ENCODE assay signal across 13 cellular contexts in the genomic region with DNA sequence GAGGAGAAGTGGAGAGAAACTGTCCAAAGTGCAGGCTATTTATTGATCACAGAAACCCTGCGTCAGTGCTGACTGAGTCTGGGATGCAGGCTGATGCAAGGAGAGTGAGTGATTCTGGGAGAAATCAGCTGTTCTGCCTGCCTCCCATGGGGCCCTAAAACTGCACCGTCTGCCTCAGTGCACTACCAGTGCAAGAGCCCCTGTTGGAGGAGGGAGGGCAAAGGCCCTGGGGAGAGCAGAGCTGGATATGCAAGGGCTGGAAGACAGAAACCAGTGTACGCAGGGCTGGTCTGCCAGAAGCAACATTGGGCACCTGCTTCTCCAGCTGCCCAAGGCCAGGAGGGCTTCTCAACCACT. TPM values are rescaled to one million over a fixed set of nuclear protein-coding genes. Genes with fewer than 3 reads are reported as not detected.
A peak's percentile ranks its signal among the peaks of the same experiment; 100 is the strongest.
DNase-seq lines count a peak whose midpoint lies in the region; ATAC-seq and TF ChIP-seq lines count a peak whose summit lies in the region.
"Had no signal": no experiment of that assay in that cellular context is flagged by ENCODE, and none has a peak within 500 bp of the region (broad histone marks: within the 10 kb centered on the region; RNA-seq: fewer than 3 reads in every experiment).

No MANE protein-coding gene starts in this region.

- no peak for TF ChIP-seq CTCF in fibroblast of mammary gland (conservative IDR thresholded peaks at IDR 0.05; ENCODE audit: control insufficient read depth, insufficient read depth, low read depth, low read length)
- no peak for TF ChIP-seq CTCF in nephron (IDR thresholded peaks at IDR 0.05; ENCODE audit: unreplicated experiment in 3 of 3)
- TF ChIP-seq CTCF in omental fat pad (IDR thresholded peaks at IDR 0.05) = no peak

- ATAC-seq in aorta (ENCODE audit: low FRiP score) = no peak
- no peak for ATAC-seq in omental fat pad (ENCODE audit: low FRiP score)
- ATAC-seq: activated CD8-positive, alpha-beta T cell treated with anti-CD3 and anti-CD28 coated beads, Interleukin-2, amount 10 ng/mL, durations not matched to agents 7 days and 5 days had no signal

- H3K4me1 Mint-ChIP-seq in nephron = peaks cover 85% of the 10 kb centered on the region
- H3K4me1 Mint-ChIP-seq: activated naive CD4-positive, alpha-beta T cell treated with anti-CD3 and anti-CD28 coated beads, Interleukin-2, amount 10 ng/mL, durations not matched to agents 7 days and 5 days had no signal

- peaks cover 3% of the 10 kb centered on the region for H3K36me3 Mint-ChIP-seq in nephron (ENCODE audit: low read depth)
- H3K36me3 Mint-ChIP-seq: activated naive CD4-positive, alpha-beta T cell treated with anti-CD3 and anti-CD28 coated beads, Interleukin-2, amount 10 ng/mL, durations not matched to agents 7 days and 5 days had no signal

- H3K9me3 ChIP-seq in aorta (ENCODE audit: control insufficient read depth, low read length) = no peaks in the 10 kb centered on the region
- H3K9me3 ChIP-seq: left lung, prostate gland had no signal

- H3K27me3 ChIP-seq in aorta (ENCODE audit: control insufficient read depth in 1 of 2, insufficient read depth in 2 of 2, low read length in 1 of 2) = no peaks in the 10 kb centered on the region
- H3K27me3 ChIP-seq: left lung had no signal

- H3K4me3 ChIP-seq in fibroblast of mammary gland (ENCODE audit: control insufficient read depth, low read depth, low read length) = no peak overlapping the region
- H3K4me3 ChIP-seq in aorta (ENCODE audit: low read length in 2 of 2) = no peak overlapping the region
- H3K4me3 ChIP-seq: left lung, prostate gland had no signal

- H3K27me3 Mint-ChIP-seq in nephron (ENCODE audit: low read depth) = peaks cover 2% of the 10 kb centered on the region

- no peaks in the 10 kb centered on the region for H3K36me3 ChIP-seq in aorta (ENCODE audit: control insufficient read depth in 1 of 2, insufficient read depth in 2 of 2, low read length in 1 of 2)
- H3K36me3 ChIP-seq: left lung, prostate gland had no signal

- intact Hi-C loops in aorta (cut with DNase I) = loop anchor here (2.0 to 5.0 kb wide), 3 partner anchors 25 to 42 kb away; a partner anchor contains a TSS

- H3K4me3 Mint-ChIP-seq in nephron = peak overlapping the region in 1 of 3 experiments; percentile 35
- H3K4me3 Mint-ChIP-seq: activated CD8-positive, alpha-beta T cell treated with anti-CD3 and anti-CD28 coated beads, Interleukin-2, amount 10 ng/mL, durations not matched to agents 7 days and 5 days; activated naive CD4-positive, alpha-beta T cell treated with anti-CD3 and anti-CD28 coated beads, Interleukin-2, amount 10 ng/mL, durations not matched to agents 7 days and 5 days had no signal

- H3K4me1 ChIP-seq in aorta (ENCODE audit: control insufficient read depth in 1 of 2, insufficient read depth in 2 of 2, low read length in 2 of 2) = peaks cover 0 to 6% of the 10 kb centered on the region in 2 donors
- H3K4me1 ChIP-seq: prostate gland had no signal

- WGBS in aorta, 2 donors = 4 to 5% methylated on average over 3 of the region's 3 CpGs

- peak overlapping the region; percentile 29 to 89 (median 82) for H3K27ac Mint-ChIP-seq in nephron
- H3K27ac Mint-ChIP-seq: activated CD8-positive, alpha-beta T cell treated with anti-CD3 and anti-CD28 coated beads, Interleukin-2, amount 10 ng/mL, durations not matched to agents 7 days and 5 days; activated naive CD4-positive, alpha-beta T cell treated with anti-CD3 and anti-CD28 coated beads, Interleukin-2, amount 10 ng/mL, durations not matched to agents 7 days and 5 days had no signal

- peak; percentile 21 for DNase-seq in activated CD8-positive, alpha-beta memory T cell treated with anti-CD3 and anti-CD28 coated beads for 24 hours
- DNase-seq in activated CD8-positive, alpha-beta memory T cell treated with anti-CD3 and anti-CD28 coated beads, Interleukin-2, amount 50 U/mL, for 48 hours = no peak
- DNase-seq in fibroblast of mammary gland (ENCODE audit: low read depth) = peak; percentile 81
- DNase-seq in aorta = no peak
- no peak for DNase-seq in omental fat pad (ENCODE audit: low spot score)
- no peak for DNase-seq in DMS53 treated with DMSO at 0.1 percent for 48 hours (lab: John Stamatoyannopoulos, UW; ENCODE audit: unreplicated experiment)
- DNase-seq in NAMALWA (ENCODE audit: low spot score) = no peak
- DNase-seq: activated CD8-positive, alpha-beta T cell treated with anti-CD3 and anti-CD28 coated beads, Interleukin-2, amount 10 ng/mL, durations not matched to agents 7 days and 5 days; activated naive CD4-positive, alpha-beta T cell treated with anti-CD3 and anti-CD28 coated beads, Interleukin-2, amount 10 ng/mL, durations not matched to agents 7 days and 5 days; EL; left lung had no signal

- peak overlapping the region; percentile 79 to 96 for H3K27ac ChIP-seq in aorta (ENCODE audit: low read depth in 1 of 2, low read length in 2 of 2)
- H3K27ac ChIP-seq: left lung had no signal

- H3K9me3 Mint-ChIP-seq in nephron = peaks cover 3% of the 10 kb centered on the region
- H3K9me3 Mint-ChIP-seq: activated naive CD4-positive, alpha-beta T cell treated with anti-CD3 and anti-CD28 coated beads, Interleukin-2, amount 10 ng/mL, durations not matched to agents 7 days and 5 days had no signal

RNA-seq across cellular contexts. Expression of a gene that starts 42.5 kb away (rescaled TPM):
- total RNA-seq in aorta (100 to 1,000 TPM; 117 to 172 TPM), omental fat pad (10 to 100 TPM; 32.8 to 98.4 (median 63.2) TPM)
- polyA plus RNA-seq in aorta = 100 to 1,000 TPM in 1 of 2 donors, 10 to 100 TPM in 1; 61.2 to 110 TPM

Comparison
In these comparisons a context has a peak if more than half of its experiments do, and no peak if none do; other contexts are left out.
1. DNase-seq: peak in activated CD8-positive, alpha-beta memory T cell treated with anti-CD3 and anti-CD28 coated beads for 24 hours (single experiment) and fibroblast of mammary gland (single experiment); none in activated CD8-positive, alpha-beta memory T cell treated with anti-CD3 and anti-CD28 coated beads, Interleukin-2, amount 50 U/mL, for 48 hours (single experiment), aorta (0 of 2), omental fat pad (single experiment), DMS53 treated with DMSO at 0.1 percent for 48 hours (single experiment) and NAMALWA (single experiment).